8 cellular contexts compared by ENCODE assay signal in genomic region chr21:9247290-9247613, GRCh38.
A peak's percentile ranks its signal among the peaks of the same experiment; 100 is the strongest.
DNase-seq lines count a peak whose midpoint lies in the region; ATAC-seq and TF ChIP-seq lines count a peak whose summit lies in the region.
"Not testable (repeated sequence)": the region's sequence is repeated elsewhere in the genome, so short reads cannot be mapped to it uniquely, and the experiment has no call there.

No MANE protein-coding gene starts in this region.

- H3K36me3 Mint-ChIP-seq in CD4-positive, CD25-positive, alpha-beta regulatory T cell, result peaks cover 14% of the 10 kb centered on the region
- H3K36me3 Mint-ChIP-seq in activated CD8-positive, alpha-beta T cell treated with anti-CD3 and anti-CD28 coated beads, Interleukin-2, amount 10 ng/mL, durations not matched to agents 7 days and 5 days (ENCODE audit: low read depth); stimulated activated memory B cell treated with anti-CD40 and anti-IgM and Interleukin-4, amounts not matched to agents 10 μg/mL and 1 μg/mL and 100 μg/mL, for 72 hours: not testable (repeated sequence)

- H3K4me1 ChIP-seq in CD4-positive, CD25-positive, alpha-beta regulatory T cell (ENCODE audit: control insufficient read depth, insufficient read depth, low read length, poor library complexity, severe bottlenecking); lung (ENCODE audit: control insufficient read depth in 2 of 2, insufficient read depth in 2 of 2, low read length in 2 of 2): not testable (repeated sequence)

- peak; percentile 23 to 33 for ATAC-seq in CD4-positive, CD25-positive, alpha-beta regulatory T cell (ENCODE audit: low read depth in 2 of 2)
- ATAC-seq in GM19324 (IDR thresholded peaks at IDR 0.05; ENCODE audit: low FRiP score, unreplicated experiment) (peak; percentile 31), HG02642 (IDR thresholded peaks at IDR 0.05; ENCODE audit: poor library complexity, unreplicated experiment) (peak; percentile 27), HG03108 (IDR thresholded peaks at IDR 0.05; ENCODE audit: unreplicated experiment) (peak; percentile 34), lung (ENCODE audit: insufficient read depth, low FRiP score) (peak; percentile 28)
- not testable (repeated sequence) for ATAC-seq in activated CD8-positive, alpha-beta T cell treated with anti-CD3 and anti-CD28 coated beads, Interleukin-2, amount 10 ng/mL, durations not matched to agents 7 days and 5 days
- peak; percentile 72 for ATAC-seq in stimulated activated memory B cell treated with anti-CD40 and anti-IgM and Interleukin-4, amounts not matched to agents 10 μg/mL and 1 μg/mL and 100 μg/mL, for 72 hours

- H3K4me3 Mint-ChIP-seq in CD4-positive, CD25-positive, alpha-beta regulatory T cell; activated CD8-positive, alpha-beta T cell treated with anti-CD3 and anti-CD28 coated beads, Interleukin-2, amount 10 ng/mL, durations not matched to agents 7 days and 5 days; stimulated activated memory B cell treated with anti-CD40 and anti-IgM and Interleukin-4, amounts not matched to agents 10 μg/mL and 1 μg/mL and 100 μg/mL, for 72 hours: not testable (repeated sequence)

- H3K4me3 ChIP-seq in CD4-positive, CD25-positive, alpha-beta regulatory T cell (ENCODE audit: low read depth, low read length); lung: not testable (repeated sequence)

- H3K27me3 Mint-ChIP-seq in CD4-positive, CD25-positive, alpha-beta regulatory T cell; activated CD8-positive, alpha-beta T cell treated with anti-CD3 and anti-CD28 coated beads, Interleukin-2, amount 10 ng/mL, durations not matched to agents 7 days and 5 days (ENCODE audit: low read depth); stimulated activated memory B cell treated with anti-CD40 and anti-IgM and Interleukin-4, amounts not matched to agents 10 μg/mL and 1 μg/mL and 100 μg/mL, for 72 hours: not testable (repeated sequence)

- H3K27ac ChIP-seq in CD4-positive, CD25-positive, alpha-beta regulatory T cell (ENCODE audit: insufficient read depth, low read length, poor library complexity, severe bottlenecking); lung (ENCODE audit: low read depth in 1 of 2, low read length in 1 of 2): not testable (repeated sequence)

- peaks cover 18 to 25% of the 10 kb centered on the region in 2 experiments for H3K9me3 ChIP-seq in CD4-positive, CD25-positive, alpha-beta regulatory T cell (ENCODE audit: control insufficient read depth in 2 of 2, low read length in 2 of 2)
- peaks cover 0 to 19% of the 10 kb centered on the region in 2 donors for H3K9me3 ChIP-seq in lung (ENCODE audit: control insufficient read depth in 2 of 2, insufficient read depth in 1 of 2, low read length in 1 of 2)

- not testable (repeated sequence) for H3K4me1 Mint-ChIP-seq in CD4-positive, CD25-positive, alpha-beta regulatory T cell; activated CD8-positive, alpha-beta T cell treated with anti-CD3 and anti-CD28 coated beads, Interleukin-2, amount 10 ng/mL, durations not matched to agents 7 days and 5 days (ENCODE audit: low read depth); stimulated activated memory B cell treated with anti-CD40 and anti-IgM and Interleukin-4, amounts not matched to agents 10 μg/mL and 1 μg/mL and 100 μg/mL, for 72 hours

- intact Hi-C loops in cardiac septum (cut with DNase I), result not testable (repeated sequence)

- POLR2A ChIA-PET in activated CD8-positive, alpha-beta T cell treated with anti-CD3 and anti-CD28 coated beads, Interleukin-2, amount 10 ng/mL, durations not matched to agents 7 days and 5 days (lab: Charles Lee), result not testable (repeated sequence)

- not testable (repeated sequence) for DNase-seq in CD4-positive, CD25-positive, alpha-beta regulatory T cell
- peak; percentile 5 for DNase-seq in activated CD8-positive, alpha-beta T cell treated with anti-CD3 and anti-CD28 coated beads, Interleukin-2, amount 10 ng/mL, durations not matched to agents 7 days and 5 days
- DNase-seq in cardiac septum (ENCODE audit: low spot score) (peak; percentile 64), lung (ENCODE audit: low spot score) (peak; percentile 26)

- H3K9me3 Mint-ChIP-seq in CD4-positive, CD25-positive, alpha-beta regulatory T cell, result peaks cover 2 to 28% (median 17%) of the 10 kb centered on the region in 7 donors
- not testable (repeated sequence) for H3K9me3 Mint-ChIP-seq in activated CD8-positive, alpha-beta T cell treated with anti-CD3 and anti-CD28 coated beads, Interleukin-2, amount 10 ng/mL, durations not matched to agents 7 days and 5 days (ENCODE audit: insufficient read depth)
- H3K9me3 Mint-ChIP-seq in stimulated activated memory B cell treated with anti-CD40 and anti-IgM and Interleukin-4, amounts not matched to agents 10 μg/mL and 1 μg/mL and 100 μg/mL, for 72 hours, result peaks cover 30% of the 10 kb centered on the region

- not testable (repeated sequence) for H3K36me3 ChIP-seq in CD4-positive, CD25-positive, alpha-beta regulatory T cell (ENCODE audit: control insufficient read depth, insufficient read depth, low read length); lung (ENCODE audit: control insufficient read depth in 2 of 2, insufficient read depth in 2 of 2, low read length in 2 of 2)

- CTCF ChIA-PET in activated CD8-positive, alpha-beta T cell treated with anti-CD3 and anti-CD28 coated beads, Interleukin-2, amount 10 ng/mL, durations not matched to agents 7 days and 5 days (lab: Charles Lee), result not testable (repeated sequence)

- not testable (repeated sequence) for TF ChIP-seq CTCF in lung (IDR thresholded peaks at IDR 0.05; ENCODE audit: control extremely low read depth, extremely low read depth)

- H3K27ac Mint-ChIP-seq in CD4-positive, CD25-positive, alpha-beta regulatory T cell; activated CD8-positive, alpha-beta T cell treated with anti-CD3 and anti-CD28 coated beads, Interleukin-2, amount 10 ng/mL, durations not matched to agents 7 days and 5 days; stimulated activated memory B cell treated with anti-CD40 and anti-IgM and Interleukin-4, amounts not matched to agents 10 μg/mL and 1 μg/mL and 100 μg/mL, for 72 hours: not testable (repeated sequence)

- not testable (repeated sequence) for H3K27me3 ChIP-seq in CD4-positive, CD25-positive, alpha-beta regulatory T cell (ENCODE audit: control insufficient read depth, insufficient read depth, low read length); lung (ENCODE audit: control insufficient read depth, insufficient read depth)
